In the genomic region with DNA sequence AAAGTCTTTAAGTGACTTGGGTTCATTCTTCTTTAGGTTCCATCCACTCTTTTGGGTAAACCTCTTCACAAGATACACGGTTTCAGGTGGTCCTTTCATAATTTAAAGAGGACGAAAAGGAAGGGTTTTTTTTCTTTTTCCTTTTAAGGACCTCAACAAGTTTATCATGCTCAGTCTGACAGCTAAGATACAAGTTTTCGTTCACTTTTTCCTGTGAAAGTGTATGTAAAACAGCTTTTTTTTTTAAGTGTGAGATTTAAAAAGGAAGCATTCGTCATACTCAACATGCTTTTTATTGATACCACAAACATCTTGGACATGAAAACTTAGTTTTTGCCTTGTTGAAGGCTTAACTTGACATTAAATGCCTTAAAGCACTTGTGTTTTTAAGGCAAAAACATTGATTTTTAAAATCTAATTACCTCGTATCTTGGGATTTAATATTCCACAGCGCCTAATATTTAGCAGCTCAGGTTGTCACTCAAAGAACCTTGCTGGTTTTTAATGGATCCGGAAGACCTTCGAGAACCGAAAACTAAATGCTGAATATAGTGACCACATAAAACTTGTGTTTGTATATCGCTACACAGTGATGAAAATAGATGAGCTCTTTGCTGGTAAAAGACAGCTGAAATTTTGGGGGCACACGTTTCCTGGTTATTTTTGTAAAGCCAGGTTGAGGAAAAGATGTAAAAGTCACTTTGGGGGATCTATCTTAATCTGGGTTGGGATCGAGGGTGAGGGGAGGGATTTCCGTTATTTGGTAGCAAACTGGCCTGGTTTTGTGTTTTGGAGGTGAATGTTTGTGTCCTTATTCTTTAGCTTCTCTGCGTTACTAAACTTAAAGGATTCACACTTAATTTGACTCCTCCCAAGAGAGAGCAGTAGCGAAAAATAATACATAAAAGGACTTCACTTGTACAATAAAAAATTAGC, we compare ENCODE assay signal across 9 cellular contexts. TPM values are rescaled to one million over a fixed set of nuclear protein-coding genes. Genes with fewer than 3 reads are reported as not detected.
DNase-seq lines count a peak whose midpoint lies in the region; ATAC-seq and TF ChIP-seq lines count a peak whose summit lies in the region.
"Had no signal": no experiment of that assay in that cellular context is flagged by ENCODE, and none has a peak within 500 bp of the region (broad histone marks: within the 10 kb centered on the region; RNA-seq: fewer than 3 reads in every experiment).

No MANE protein-coding gene starts in this region.

- ATAC-seq in GM21619 (IDR thresholded peaks at IDR 0.05; ENCODE audit: unreplicated experiment) = no peak

- no peaks in the 10 kb centered on the region for H3K27me3 Mint-ChIP-seq in mesothelial cell of epicardium (ENCODE audit: low read depth)

- H3K36me3 ChIP-seq in right atrium auricular region = peaks cover 11% of the 10 kb centered on the region
- peaks cover 22% of the 10 kb centered on the region for H3K36me3 ChIP-seq in brain microvascular endothelial cell (replicated peaks)

- H3K27ac ChIP-seq in right atrium auricular region (peak overlapping the region; percentile 99 to 100), brain microvascular endothelial cell (no peak overlapping the region)

- TF ChIP-seq CTCF in right atrium auricular region (IDR thresholded peaks at IDR 0.05) (no peak), brain microvascular endothelial cell (IDR thresholded peaks at IDR 0.05; ENCODE audit: low read depth, low read length, missing control alignments) (no peak), mesothelial cell of epicardium (IDR thresholded peaks at IDR 0.05; ENCODE audit: unreplicated experiment) (no peak)

- H3K9me3 ChIP-seq in right atrium auricular region = no peaks in the 10 kb centered on the region

- H3K27me3 ChIP-seq in right atrium auricular region (no peaks in the 10 kb centered on the region), brain microvascular endothelial cell (replicated peaks) (no peaks in the 10 kb centered on the region)

- H3K27ac Mint-ChIP-seq in mesothelial cell of epicardium = peak overlapping the region; percentile 100

- in situ Hi-C loops in brain microvascular endothelial cell (cut with HindIII; ENCODE audit: low pct_ligation_motif_present, low sequenced_read_pairs) = loop anchor here (25.0 kb wide), 2 partner anchors 97 to 247 kb away; partner anchors contain the start of genes DDIAS, PRCP and RAB30

- DNase-seq in right atrium auricular region (ENCODE audit: low spot score) = no peak
- DNase-seq in cardiac septum (ENCODE audit: low spot score) = no peak
- DNase-seq in brain microvascular endothelial cell = no peak
- DNase-seq in mesothelial cell of epicardium (ENCODE audit: low spot score in 2 of 2, unreplicated experiment in 2 of 2) = no peak
- no peak for DNase-seq in stimulated activated CD4-positive, alpha-beta T cell treated with anti-CD3 and anti-CD28 coated beads, Interleukin-12 subunit alpha, Interleukin-12 subunit beta, amount 100 ng/mL, for 4 hours
- DNase-seq in nucleus accumbens (lab: John Stamatoyannopoulos, UW) = no peak
- no peak for DNase-seq in activated CD8-positive, alpha-beta memory T cell treated with anti-CD3 and anti-CD28 coated beads, Interleukin-2, amount 50 U/mL, for 4 hours
- DNase-seq: NCI-H187 treated with DMSO at 0.1 percent for 48 hours had no signal

- intact Hi-C loops in cardiac septum (cut with DNase I) = loop anchor here (5.0 kb wide), 1 partner anchor 167 kb away; no protein-coding TSS in a partner anchor

- no peaks in the 10 kb centered on the region for H3K9me3 Mint-ChIP-seq in mesothelial cell of epicardium

- no peaks in the 10 kb centered on the region for H3K36me3 Mint-ChIP-seq in mesothelial cell of epicardium

- H3K4me3 Mint-ChIP-seq in mesothelial cell of epicardium = peak overlapping the region; percentile 100

- peak overlapping the region; percentile 91 to 94 for H3K4me3 ChIP-seq in right atrium auricular region
- peak overlapping the region; percentile 95 for H3K4me3 ChIP-seq in brain microvascular endothelial cell (ENCODE audit: low read depth, low read length)

- peaks cover 0 to 44% of the 10 kb centered on the region in 2 donors for H3K4me1 ChIP-seq in right atrium auricular region

- H3K4me1 Mint-ChIP-seq in mesothelial cell of epicardium = peaks cover 35% of the 10 kb centered on the region

RNA-seq across cellular contexts. Expression of gene PCF11, which starts 2.3 kb away (rescaled TPM):
- total RNA-seq in right atrium auricular region (10 to 100 TPM; 26.9 to 30.5 TPM), cardiac septum (26.6 TPM), mesothelial cell of epicardium (73.2 to 77.1 TPM (median 74.2 TPM) in 3 replicates)

RNA-seq across cellular contexts. Expression of gene ANKRD42, which starts 34.3 kb away (rescaled TPM):
- total RNA-seq in right atrium auricular region (1 to 10 TPM; 7.7 to 8.0 TPM), cardiac septum (6.0 TPM), mesothelial cell of epicardium (6.9 to 7.8 TPM (median 7.0 TPM) in 3 replicates)
